In genomic region chr7:120486164-120486563, GRCh38 we compare ENCODE assay signal across 1 cellular context.
TF ChIP-seq lines count a peak whose summit lies in the region.

No MANE protein-coding gene starts in this region.

TF ChIP-seq in GM12878, 131 proteins besides CTCF, POLR2A, EP300 and RAD21 (continued from another document):
- TF ChIP-seq HSF1 (IDR thresholded peaks at IDR 0.05; ENCODE audit: low read depth, low read length) (no peak), ZNF592 (IDR thresholded peaks at IDR 0.05) (no peak), BHLHE40 (IDR thresholded peaks at IDR 0.05; ENCODE audit: borderline replicate concordance in 1 of 2, low read depth in 2 of 2, low read length in 1 of 2) (no peak), TCF3 (IDR thresholded peaks at IDR 0.05; ENCODE audit: borderline replicate concordance, insufficient read depth, low read depth, low read length) (no peak), REST (IDR thresholded peaks at IDR 0.05; ENCODE audit: low read depth, low read length) (no peak), FOXM1 (IDR thresholded peaks at IDR 0.05; ENCODE audit: low read depth, low read length) (no peak)
TF ChIP-seq in GM12878: peak in this region for 0.
